In genomic region chr2:42359894-42360483, GRCh38 we compare ENCODE assay signal across 8 cellular contexts. TPM values are rescaled to one million over a fixed set of nuclear protein-coding genes. Genes with fewer than 3 reads are reported as not detected.
DNase-seq lines count a peak whose midpoint lies in the region; ATAC-seq, FAIRE-seq and TF ChIP-seq lines count a peak whose summit lies in the region.

No MANE protein-coding gene starts in this region.

- DNase-seq in BJ (ENCODE audit: low read depth): no peak
- DNase-seq in activated CD4-positive, alpha-beta memory T cell treated with anti-CD3 and anti-CD28 coated beads, Interleukin-2, amount 10 ng/mL, durations not matched to agents 7 days and 5 days: peak; percentile 36
- no peak for DNase-seq in glutamatergic neuron
- DNase-seq in small intestine: peak; percentile 29
- no peak for DNase-seq in activated gamma-delta T cell (lab: John Stamatoyannopoulos, UW)
- no peak for DNase-seq in stimulated activated CD4-positive, alpha-beta T cell treated with anti-CD3 and anti-CD28 coated beads, Interleukin-4, amount 100 ng/mL, for 24 hours

- H3K36me3 Mint-ChIP-seq in activated CD4-positive, alpha-beta memory T cell treated with anti-CD3 and anti-CD28 coated beads, Interleukin-2, amount 10 ng/mL, durations not matched to agents 7 days and 5 days (ENCODE audit: low read depth): peaks cover 16% of the 10 kb centered on the region
- no peaks in the 10 kb centered on the region for H3K36me3 Mint-ChIP-seq in glutamatergic neuron (ENCODE audit: unreplicated experiment)

- POLR2A ChIA-PET in BJ (lab: Charles Lee): no interaction called here
- POLR2A ChIA-PET in activated CD4-positive, alpha-beta memory T cell treated with anti-CD3 and anti-CD28 coated beads, Interleukin-2, amount 10 ng/mL, durations not matched to agents 7 days and 5 days (lab: Charles Lee): interaction anchor here (0.9 to 3.8 kb wide), 9 partner anchors 9 to 450 kb away, joined by 3 to 15 read pairs (median 4); no protein-coding TSS in a partner anchor

- peaks cover 49% of the 10 kb centered on the region for H3K4me1 Mint-ChIP-seq in activated CD4-positive, alpha-beta memory T cell treated with anti-CD3 and anti-CD28 coated beads, Interleukin-2, amount 10 ng/mL, durations not matched to agents 7 days and 5 days
- peaks cover 32% of the 10 kb centered on the region for H3K4me1 Mint-ChIP-seq in glutamatergic neuron (ENCODE audit: low read depth, unreplicated experiment)

- peaks cover 2% of the 10 kb centered on the region for H3K27me3 Mint-ChIP-seq in activated CD4-positive, alpha-beta memory T cell treated with anti-CD3 and anti-CD28 coated beads, Interleukin-2, amount 10 ng/mL, durations not matched to agents 7 days and 5 days
- H3K27me3 Mint-ChIP-seq in glutamatergic neuron (ENCODE audit: unreplicated experiment): peaks cover 2% of the 10 kb centered on the region

- WGBS in small intestine, 3 donors: 2 to 10% (median 4%) methylated on average over 13 of the region's 13 CpGs

- ATAC-seq in HG03025 (IDR thresholded peaks at IDR 0.05; ENCODE audit: low FRiP score, unreplicated experiment): no peak

- H3K27ac ChIP-seq in HUES48 (ENCODE audit: low read depth, low read length) (no peak overlapping the region), small intestine (ENCODE audit: low read depth in 1 of 2, low read length in 1 of 2) (peak overlapping the region in 1 of 2 donors; percentile 96)

- FAIRE-seq in small intestine (lab: Jason Lieb, UNC): no peak

- peak overlapping the region; percentile 82 for H3K4me3 Mint-ChIP-seq in activated CD4-positive, alpha-beta memory T cell treated with anti-CD3 and anti-CD28 coated beads, Interleukin-2, amount 10 ng/mL, durations not matched to agents 7 days and 5 days
- peak overlapping the region; percentile 89 for H3K4me3 Mint-ChIP-seq in glutamatergic neuron (ENCODE audit: unreplicated experiment)

- no peaks in the 10 kb centered on the region for H3K36me3 ChIP-seq in BJ (ENCODE audit: control insufficient read depth, insufficient read depth, low read length)
- no peaks in the 10 kb centered on the region for H3K36me3 ChIP-seq in HUES48 (ENCODE audit: control insufficient read depth, insufficient read depth, low read length)
- no peaks in the 10 kb centered on the region for H3K36me3 ChIP-seq in small intestine (ENCODE audit: control insufficient read depth in 2 of 2, insufficient read depth in 2 of 2, low read length in 2 of 2)

- H3K4me1 ChIP-seq in HUES48 (ENCODE audit: control insufficient read depth, insufficient read depth, low read length) (peaks cover 17% of the 10 kb centered on the region), small intestine (ENCODE audit: control insufficient read depth in 2 of 2, insufficient read depth in 1 of 2, low read depth in 1 of 2, low read length in 1 of 2) (peaks cover 0 to 10% of the 10 kb centered on the region in 2 donors)

- CTCF ChIA-PET in BJ (lab: Yijun Ruan, JAX): interaction anchor here (0.6 to 3.4 kb wide), 6 partner anchors 18 to 273 kb away, joined by 3 to 12 read pairs (median 6); no protein-coding TSS in a partner anchor
- CTCF ChIA-PET in activated CD4-positive, alpha-beta memory T cell treated with anti-CD3 and anti-CD28 coated beads, Interleukin-2, amount 10 ng/mL, durations not matched to agents 7 days and 5 days (lab: Charles Lee): interaction anchor here (1.0 to 1.6 kb wide), 2 partner anchors 271 to 490 kb away, joined by 4 to 6 read pairs; no protein-coding TSS in a partner anchor

- no peak for TF ChIP-seq CTCF in BJ (IDR thresholded peaks at IDR 0.05; ENCODE audit: insufficient read depth, low read depth, low read length)
- no peak for TF ChIP-seq CTCF in glutamatergic neuron (IDR thresholded peaks at IDR 0.05; ENCODE audit: partially characterized antibody, unreplicated experiment)

- H3K4me3 ChIP-seq in BJ (ENCODE audit: low read depth, low read length) (peak overlapping the region; percentile 96), HUES48 (ENCODE audit: low read depth, low read length) (peak overlapping the region; percentile 93), small intestine (ENCODE audit: low read depth in 1 of 2, low read length in 2 of 2) (peak overlapping the region; percentile 79 to 82)

- H3K9ac ChIP-seq in HUES48 (ENCODE audit: low read depth, low read length): peak overlapping the region; percentile 99

- H3K9me3 ChIP-seq in HUES48 (ENCODE audit: control insufficient read depth, insufficient read depth, low read length): no peaks in the 10 kb centered on the region
- H3K9me3 ChIP-seq in small intestine (ENCODE audit: control insufficient read depth, low read depth): no peaks in the 10 kb centered on the region

- no peaks in the 10 kb centered on the region for H3K9me3 Mint-ChIP-seq in activated CD4-positive, alpha-beta memory T cell treated with anti-CD3 and anti-CD28 coated beads, Interleukin-2, amount 10 ng/mL, durations not matched to agents 7 days and 5 days
- H3K9me3 Mint-ChIP-seq in glutamatergic neuron (ENCODE audit: unreplicated experiment): peaks cover 1% of the 10 kb centered on the region

- peak overlapping the region; percentile 85 for H3K27ac Mint-ChIP-seq in activated CD4-positive, alpha-beta memory T cell treated with anti-CD3 and anti-CD28 coated beads, Interleukin-2, amount 10 ng/mL, durations not matched to agents 7 days and 5 days
- H3K27ac Mint-ChIP-seq in glutamatergic neuron (ENCODE audit: unreplicated experiment): peak overlapping the region; percentile 95

- H3K27me3 ChIP-seq in BJ (ENCODE audit: control insufficient read depth, insufficient read depth, low read length) (no peaks in the 10 kb centered on the region), HUES48 (ENCODE audit: control insufficient read depth, insufficient read depth, low read length) (no peaks in the 10 kb centered on the region), small intestine (ENCODE audit: control insufficient read depth in 2 of 2, insufficient read depth in 2 of 2, low read length in 2 of 2) (no peaks in the 10 kb centered on the region)

RNA-seq across cellular contexts. Expression of gene COX7A2L, which starts 1.0 kb away (rescaled TPM):
- polyA plus RNA-seq in BJ (2011; rRNA removed) (153 and 200 TPM in 2 replicates), small intestine (100 to 1,000 TPM; 144 to 175 (median 171) TPM)
- polyA minus RNA-seq in BJ (2011; rRNA and poly(A)+ RNA removed): 48.4 and 66.9 TPM in 2 replicates
- 100 to 1,000 TPM; 102 TPM for total RNA-seq in activated CD4-positive, alpha-beta memory T cell treated with anti-CD3 and anti-CD28 coated beads, Interleukin-2, amount 10 ng/mL, durations not matched to agents 7 days and 5 days
- total RNA-seq in glutamatergic neuron (ENCODE audit: unreplicated experiment): 98.8 TPM

Comparison
In these comparisons a context has a peak if more than half of its experiments do, and no peak if none do; other contexts are left out.
1. DNase-seq: peak in activated CD4-positive, alpha-beta memory T cell treated with anti-CD3 and anti-CD28 coated beads, Interleukin-2, amount 10 ng/mL, durations not matched to agents 7 days and 5 days (single experiment) and small intestine (single experiment); none in BJ (single experiment), glutamatergic neuron (single experiment), activated gamma-delta T cell (single experiment) and stimulated activated CD4-positive, alpha-beta T cell treated with anti-CD3 and anti-CD28 coated beads, Interleukin-4, amount 100 ng/mL, for 24 hours (single experiment).
2. Peak in every context shown above with its lines, with median percentiles within 50 percentile points of each other: H3K4me3 ChIP-seq.